ENCODE assay signal across 31 cellular contexts in genomic region chr19:45263013-45263412, GRCh38. TPM values are rescaled to one million over a fixed set of nuclear protein-coding genes. Genes with fewer than 3 reads are reported as not detected.
"Had no signal": no experiment of that assay in that cellular context is flagged by ENCODE, and none has a peak within 500 bp of the region (broad histone marks: within the 10 kb centered on the region; RNA-seq: fewer than 3 reads in every experiment).

No MANE protein-coding gene starts in this region.

- H3K9me3 Mint-ChIP-seq: dendritic cell treated with granulocyte-macrophage colony-stimulating factor and Interleukin-4, amounts not matched to agents 40 ng/mL and 50 ng/mL, for 4 days; effector memory CD8-positive, alpha-beta T cell; endodermal cell; memory B cell had no signal

- H3K27ac Mint-ChIP-seq: dendritic cell treated with granulocyte-macrophage colony-stimulating factor and Interleukin-4, amounts not matched to agents 40 ng/mL and 50 ng/mL, for 4 days; endodermal cell; memory B cell had no signal

- H3K36me3 ChIP-seq: colonic mucosa, gastrocnemius medialis had no signal

- H3K27me3 ChIP-seq: colonic mucosa, esophagus squamous epithelium, gastrocnemius medialis, heart right ventricle, left lung had no signal

- H3K4me3 ChIP-seq: colonic mucosa, esophagus squamous epithelium, gastrocnemius medialis, heart right ventricle, left lung, lower lobe of right lung had no signal

- H3K27ac ChIP-seq: colonic mucosa, epithelial cell of prostate, esophagus squamous epithelium, gastrocnemius medialis, heart right ventricle, left lung, lower lobe of right lung had no signal

- ATAC-seq: effector memory CD8-positive, alpha-beta T cell; esophagus mucosa; gastrocnemius medialis; heart right ventricle; left cardiac atrium; left lung; left ventricle myocardium superior; lower lobe of right lung had no signal

- H3K4me3 Mint-ChIP-seq: dendritic cell treated with granulocyte-macrophage colony-stimulating factor and Interleukin-4, amounts not matched to agents 40 ng/mL and 50 ng/mL, for 4 days; effector memory CD8-positive, alpha-beta T cell; endodermal cell; memory B cell had no signal

- H3K9me3 ChIP-seq: colonic mucosa, esophagus squamous epithelium, gastrocnemius medialis, heart right ventricle, left lung, lower lobe of right lung had no signal

- DNase-seq: colonic mucosa; cortex of kidney; effector CD8-positive, alpha-beta T cell; effector memory CD8-positive, alpha-beta T cell; endodermal cell; esophagus squamous epithelium; foreskin fibroblast; foreskin melanocyte; gastrocnemius medialis; glutamatergic neuron; head of caudate nucleus; heart right ventricle; hippocampal formation; left cardiac atrium; left lung; left ventricle myocardium superior; lower lobe of right lung; mesendoderm; midbrain had no signal

- FAIRE-seq: endometrium, islet of Langerhans, keratinocyte had no signal

- H3K4me1 ChIP-seq: colonic mucosa, gastrocnemius medialis, heart right ventricle, left lung, lower lobe of right lung had no signal

- H3K27me3 Mint-ChIP-seq: dendritic cell treated with granulocyte-macrophage colony-stimulating factor and Interleukin-4, amounts not matched to agents 40 ng/mL and 50 ng/mL, for 4 days; effector memory CD8-positive, alpha-beta T cell; memory B cell had no signal

RNA-seq across cellular contexts. Expression of gene EXOC3L2, which starts 17.8 kb away (rescaled TPM):
- total RNA-seq: kidney epithelial cell had no signal

RNA-seq across cellular contexts. Expression of gene CKM, which starts 59.7 kb away (rescaled TPM):
- total RNA-seq: dermis microvascular lymphatic vessel endothelial cell, esophagus squamous epithelium, glomerular endothelial cell, kidney epithelial cell, mononuclear cell, mucosa of gallbladder had no signal
- polyA plus RNA-seq: keratinocyte had no signal
